In the genomic region with DNA sequence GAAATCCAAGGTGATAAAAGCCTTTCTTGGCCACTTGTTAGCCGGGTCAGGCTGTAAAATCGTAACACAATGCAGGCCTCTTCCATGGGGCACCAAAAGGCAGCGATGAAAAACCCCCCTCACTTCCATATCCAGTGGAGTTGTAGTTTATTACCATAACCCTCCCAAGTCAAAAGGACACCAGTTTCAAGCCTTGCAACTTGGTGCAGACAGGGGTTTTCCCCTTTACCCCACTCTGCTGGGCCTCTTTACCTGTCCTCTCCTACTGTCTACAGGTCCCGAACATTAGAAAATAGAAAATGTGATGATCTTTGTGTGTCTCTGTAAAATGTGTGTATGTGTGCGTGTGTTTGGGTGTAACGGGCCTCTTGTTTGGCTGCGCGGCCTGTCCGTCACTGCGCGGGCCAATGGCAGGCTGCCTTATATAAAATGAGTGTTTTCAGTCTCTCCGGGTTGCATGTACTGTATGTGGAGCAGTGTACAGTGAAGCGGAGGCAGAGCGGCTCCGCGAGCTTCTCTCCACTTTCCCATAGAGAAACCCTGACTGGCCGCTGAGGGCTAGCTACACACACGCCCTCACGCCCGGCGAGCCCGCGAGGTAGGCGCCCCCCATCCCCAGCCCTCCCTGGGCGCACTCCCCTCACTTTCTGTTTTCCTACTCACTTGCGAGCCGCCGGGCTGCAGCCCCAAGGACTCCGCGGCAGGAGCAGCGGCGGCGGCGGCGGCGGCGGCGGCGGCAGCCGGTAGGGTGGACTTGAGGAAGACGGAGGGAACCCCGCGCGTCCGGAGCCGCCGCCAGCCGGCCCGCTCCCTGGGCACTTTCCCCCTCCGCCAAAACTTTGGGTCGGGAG, we compare ENCODE assay signal across 8 cellular contexts. TPM values are rescaled to one million over a fixed set of nuclear protein-coding genes. Genes with fewer than 3 reads are reported as not detected.
DNase-seq lines count a peak whose midpoint lies in the region; ATAC-seq and TF ChIP-seq lines count a peak whose summit lies in the region.

A gene (plus strand): TSS at position 453 of the 851 bp plus-strand sequence. CDS start 187,499 bp downstream, outside the sequence.

- CTCF ChIA-PET in BJ (lab: Yijun Ruan, JAX): no interaction called here

- peak; percentile 94 for ATAC-seq in GM19328 (IDR thresholded peaks at IDR 0.05; ENCODE audit: unreplicated experiment)
- peak; percentile 96 for ATAC-seq in HG03469 (IDR thresholded peaks at IDR 0.05; ENCODE audit: unreplicated experiment)

- no peaks in the 10 kb centered on the region for H3K36me3 ChIP-seq in BJ (ENCODE audit: control insufficient read depth, insufficient read depth, low read length)

- H3K4me3 ChIP-seq in BJ (ENCODE audit: low read depth, low read length): peak within 1 kb of the TSS; percentile 90

- peak within 1 kb of the TSS; percentile 88 for H3K27ac ChIP-seq in cingulate gyrus (ENCODE audit: low read depth, low read length)

- no peak for TF ChIP-seq CTCF in BJ (IDR thresholded peaks at IDR 0.05; ENCODE audit: insufficient read depth, low read depth, low read length)

- POLR2A ChIA-PET in BJ (lab: Charles Lee): interaction anchor here (0.6 kb wide), 1 partner anchor 362 kb away, joined by 3 read pairs; no protein-coding TSS in a partner anchor

- DNase-seq in BJ (ENCODE audit: low read depth) (peak; percentile 89), NCI-H526 (lab: John Stamatoyannopoulos, UW) (peak; percentile 87 to 90), kidney tubule cell (ENCODE audit: low spot score) (peak; percentile 99)
- DNase-seq in activated CD4-positive, alpha-beta T cell treated with anti-CD3 and anti-CD28 coated beads for 48 hours: peak; percentile 92
- DNase-seq in stimulated activated CD4-positive, alpha-beta T cell treated with anti-CD3 and anti-CD28 coated beads, Interleukin-1b, Interleukin-23, amount 100 ng/mL, for 1 hour (ENCODE audit: low read depth in 2 of 2): peak; percentile 85 to 91

- no peaks in the 10 kb centered on the region; the same call in 1 of the 2 replicates for H3K27me3 ChIP-seq in BJ (ENCODE audit: control insufficient read depth, insufficient read depth, low read length)

RNA-seq across cellular contexts. Expression of the gene that starts here (rescaled TPM):
- polyA plus RNA-seq in BJ (2011; rRNA removed): 45.0 and 47.6 TPM in 2 replicates
- 65.7 and 86.6 TPM in 2 replicates for polyA minus RNA-seq in BJ (2011; rRNA and poly(A)+ RNA removed)

Comparison
In these comparisons a context has a peak if more than half of its experiments do, and no peak if none do; other contexts are left out.
1. Peak in every context shown above with its lines: DNase-seq, ATAC-seq, H3K4me3 ChIP-seq and H3K27ac ChIP-seq.